8 cellular contexts compared by ENCODE assay signal in the genomic region with DNA sequence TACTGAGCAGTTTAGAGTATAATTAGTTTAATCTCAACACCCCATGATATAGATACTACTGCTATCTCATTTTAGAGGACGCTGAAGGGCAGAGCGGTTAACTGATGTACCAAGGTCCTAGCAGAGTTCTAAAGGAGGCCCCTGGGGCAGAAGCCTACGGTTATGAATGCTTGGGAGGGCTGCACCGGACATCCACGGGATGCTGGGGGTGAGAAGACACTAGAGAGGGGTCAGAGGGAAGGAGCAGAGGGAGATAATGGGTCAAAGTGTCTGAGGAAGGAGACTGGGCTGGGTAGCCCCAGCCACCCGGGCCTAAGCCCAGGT. TPM values are rescaled to one million over a fixed set of nuclear protein-coding genes. Genes with fewer than 3 reads are reported as not detected.
DNase-seq lines count a peak whose midpoint lies in the region; ATAC-seq and TF ChIP-seq lines count a peak whose summit lies in the region.

No MANE protein-coding gene starts in this region.

- ATAC-seq in WTC11 (peak; percentile 5; the same call in 1 of the 2 replicates), GM21723 (IDR thresholded peaks at IDR 0.05; ENCODE audit: unreplicated experiment) (no peak)

- POLR2A ChIA-PET in WTC11 (lab: Charles Lee): no interaction called here

- H3K4me3 Mint-ChIP-seq in activated naive CD4-positive, alpha-beta T cell treated with anti-CD3 and anti-CD28 coated beads for 36 hours: peak overlapping the region; percentile 99
- H3K4me3 Mint-ChIP-seq in WTC11 (peak overlapping the region; percentile 99), immature natural killer cell (peak overlapping the region; percentile 90 to 98 (median 90))

- no peaks in the 10 kb centered on the region for H3K9me3 ChIP-seq in tibial artery

- DNase-seq in activated naive CD4-positive, alpha-beta T cell treated with anti-CD3 and anti-CD28 coated beads for 36 hours: no peak
- DNase-seq in activated naive CD4-positive, alpha-beta T cell (lab: John Stamatoyannopoulos, UW): no peak
- DNase-seq in WTC11 (ENCODE audit: low spot score) (no peak), immature natural killer cell (no peak), tibial artery (no peak), NCI-H526 (lab: John Stamatoyannopoulos, UW) (no peak), NCI-H82 (lab: John Stamatoyannopoulos, UW) (no peak)

- H3K4me1 Mint-ChIP-seq in activated naive CD4-positive, alpha-beta T cell treated with anti-CD3 and anti-CD28 coated beads for 36 hours (ENCODE audit: low read depth): peaks cover 26% of the 10 kb centered on the region
- H3K4me1 Mint-ChIP-seq in WTC11: peaks cover 12% of the 10 kb centered on the region; the same call in 1 of the 2 replicates
- peaks cover 38% of the 10 kb centered on the region in 2 donors for H3K4me1 Mint-ChIP-seq in immature natural killer cell

- intact Hi-C loops in activated naive CD4-positive, alpha-beta T cell treated with anti-CD3 and anti-CD28 coated beads for 36 hours (cut with micrococcal nuclease): no loop called here
- intact Hi-C loops in tibial artery (cut with DNase I; ENCODE audit: low total_unique reads): loop anchor here (5.0 to 10.0 kb wide), 2 partner anchors 47 to 64 kb away; no protein-coding TSS in a partner anchor

- H3K36me3 ChIP-seq in tibial artery: peaks cover 0 to 12% (median 0%) of the 10 kb centered on the region in 3 donors

- peak overlapping the region; percentile 70 to 90 for H3K4me3 ChIP-seq in tibial artery

- no peaks in the 10 kb centered on the region for H3K27me3 Mint-ChIP-seq in activated naive CD4-positive, alpha-beta T cell treated with anti-CD3 and anti-CD28 coated beads for 36 hours (ENCODE audit: low read depth)
- H3K27me3 Mint-ChIP-seq in WTC11 (ENCODE audit: low read depth) (no peaks in the 10 kb centered on the region), immature natural killer cell (ENCODE audit: low read depth in 3 of 3) (peaks cover 11 to 13% (median 12%) of the 10 kb centered on the region in 3 donors)

- peaks cover 16% of the 10 kb centered on the region for H3K36me3 Mint-ChIP-seq in activated naive CD4-positive, alpha-beta T cell treated with anti-CD3 and anti-CD28 coated beads for 36 hours (ENCODE audit: low read depth)
- H3K36me3 Mint-ChIP-seq in WTC11 (peaks cover 14% of the 10 kb centered on the region), immature natural killer cell (peaks cover 3 to 8% (median 3%) of the 10 kb centered on the region in 3 donors)

- H3K9me3 Mint-ChIP-seq in activated naive CD4-positive, alpha-beta T cell treated with anti-CD3 and anti-CD28 coated beads for 36 hours: no peaks in the 10 kb centered on the region
- H3K9me3 Mint-ChIP-seq in WTC11: no peaks in the 10 kb centered on the region
- H3K9me3 Mint-ChIP-seq in immature natural killer cell: no peaks in the 10 kb centered on the region

- no peaks in the 10 kb centered on the region for H3K27me3 ChIP-seq in tibial artery

- peak overlapping the region; percentile 35 for H3K27ac Mint-ChIP-seq in activated naive CD4-positive, alpha-beta T cell treated with anti-CD3 and anti-CD28 coated beads for 36 hours
- H3K27ac Mint-ChIP-seq in WTC11: peak overlapping the region; percentile 87; the same call in 1 of the 2 replicates
- H3K27ac Mint-ChIP-seq in immature natural killer cell: peak overlapping the region; percentile 35 to 91 (median 83)

- peak overlapping the region; percentile 82 to 86 for H3K27ac ChIP-seq in tibial artery

- CTCF ChIA-PET in activated naive CD4-positive, alpha-beta T cell treated with anti-CD3 and anti-CD28 coated beads for 36 hours (lab: Charles Lee): no interaction called here
- CTCF ChIA-PET in WTC11 (lab: Charles Lee): interaction anchor here (2.5 kb wide), 1 partner anchor 45 kb away, joined by 23 read pairs; no protein-coding TSS in a partner anchor

- TF ChIP-seq CTCF in WTC11 (IDR thresholded peaks at IDR 0.05) (no peak), tibial artery (IDR thresholded peaks at IDR 0.05) (no peak)

- H3K4me1 ChIP-seq in tibial artery: peaks cover 0 to 35% (median 17%) of the 10 kb centered on the region in 4 donors

TF ChIP-seq in WTC11, 78 proteins besides CTCF, POLR2A, EP300 and RAD21 (continues in another document):
- TF ChIP-seq AR (CRISPR knock-in tag; IDR thresholded peaks at IDR 0.05): no peak
- TF ChIP-seq NFE2L1 (CRISPR knock-in tag; IDR thresholded peaks at IDR 0.05): no peak
- no peak for TF ChIP-seq ZNF138 (CRISPR knock-in tag; conservative IDR thresholded peaks at IDR 0.05)
- no peak for TF ChIP-seq SOX15 (CRISPR knock-in tag; IDR thresholded peaks at IDR 0.05)
- no peak for TF ChIP-seq PRRX2 (CRISPR knock-in tag; IDR thresholded peaks at IDR 0.05)
- TF ChIP-seq EMX1 (CRISPR knock-in tag; IDR thresholded peaks at IDR 0.05): no peak
- no peak for TF ChIP-seq MYBL2 (CRISPR knock-in tag; IDR thresholded peaks at IDR 0.05)
- TF ChIP-seq CBFB (CRISPR knock-in tag; IDR thresholded peaks at IDR 0.05; ENCODE audit: low read depth): no peak
- TF ChIP-seq NFATC4 (CRISPR knock-in tag; IDR thresholded peaks at IDR 0.05): no peak
- no peak for TF ChIP-seq ETV6 (CRISPR knock-in tag; IDR thresholded peaks at IDR 0.05)
- TF ChIP-seq CREB1 (CRISPR knock-in tag; IDR thresholded peaks at IDR 0.05): no peak
- no peak for TF ChIP-seq JUN (CRISPR knock-in tag; IDR thresholded peaks at IDR 0.05)
- no peak for TF ChIP-seq ZNF219 (CRISPR knock-in tag; IDR thresholded peaks at IDR 0.05; ENCODE audit: borderline replicate concordance)
- TF ChIP-seq, protein P1, sequence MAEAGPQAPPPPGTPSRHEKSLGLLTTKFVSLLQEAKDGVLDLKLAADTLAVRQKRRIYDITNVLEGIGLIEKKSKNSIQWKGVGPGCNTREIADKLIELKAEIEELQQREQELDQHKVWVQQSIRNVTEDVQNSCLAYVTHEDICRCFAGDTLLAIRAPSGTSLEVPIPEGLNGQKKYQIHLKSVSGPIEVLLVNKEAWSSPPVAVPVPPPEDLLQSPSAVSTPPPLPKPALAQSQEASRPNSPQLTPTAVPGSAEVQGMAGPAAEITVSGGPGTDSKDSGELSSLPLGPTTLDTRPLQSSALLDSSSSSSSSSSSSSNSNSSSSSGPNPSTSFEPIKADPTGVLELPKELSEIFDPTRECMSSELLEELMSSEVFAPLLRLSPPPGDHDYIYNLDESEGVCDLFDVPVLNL (CRISPR knock-in tag; IDR thresholded peaks at IDR 0.05; ENCODE audit: borderline replicate concordance, low read depth): no peak
- TF ChIP-seq, protein P2, sequence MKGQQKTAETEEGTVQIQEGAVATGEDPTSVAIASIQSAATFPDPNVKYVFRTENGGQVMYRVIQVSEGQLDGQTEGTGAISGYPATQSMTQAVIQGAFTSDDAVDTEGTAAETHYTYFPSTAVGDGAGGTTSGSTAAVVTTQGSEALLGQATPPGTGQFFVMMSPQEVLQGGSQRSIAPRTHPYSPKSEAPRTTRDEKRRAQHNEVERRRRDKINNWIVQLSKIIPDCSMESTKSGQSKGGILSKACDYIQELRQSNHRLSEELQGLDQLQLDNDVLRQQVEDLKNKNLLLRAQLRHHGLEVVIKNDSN (CRISPR knock-in tag; IDR thresholded peaks at IDR 0.05): no peak
- no peak for TF ChIP-seq MXD4 (CRISPR knock-in tag; IDR thresholded peaks at IDR 0.05; ENCODE audit: borderline replicate concordance)
- TF ChIP-seq NR2C2 (CRISPR knock-in tag; IDR thresholded peaks at IDR 0.05): no peak
- TF ChIP-seq ZNF512 (CRISPR knock-in tag; IDR thresholded peaks at IDR 0.05; ENCODE audit: borderline replicate concordance): no peak
- TF ChIP-seq SP1 (CRISPR knock-in tag; conservative IDR thresholded peaks at IDR 0.05): no peak

RNA-seq across cellular contexts. Expression of gene ACTR6, which starts 1.6 kb away (rescaled TPM):
- 10 to 100 TPM; 38.0 to 41.8 TPM for total RNA-seq in activated naive CD4-positive, alpha-beta T cell treated with anti-CD3 and anti-CD28 coated beads for 36 hours
- 34.7 to 37.6 TPM (median 36.1 TPM) in 3 replicates for total RNA-seq in WTC11 (2021)
- polyA plus RNA-seq in immature natural killer cell: 10 to 100 TPM; 40.6 to 54.6 (median 41.3) TPM

RNA-seq across cellular contexts. Expression of gene BLTP3B, which starts 56.3 kb away (rescaled TPM):
- 10 to 100 TPM; 27.0 to 27.2 TPM for total RNA-seq in activated naive CD4-positive, alpha-beta T cell treated with anti-CD3 and anti-CD28 coated beads for 36 hours
- 21.4 to 23.8 TPM (median 22.4 TPM) in 3 replicates for total RNA-seq in WTC11 (2021)
- polyA plus RNA-seq in immature natural killer cell: 10 to 100 TPM; 15.6 to 24.8 (median 16.4) TPM

Comparison
In these comparisons a context has a peak if more than half of its experiments do, and no peak if none do; other contexts are left out.
1. H3K27ac Mint-ChIP-seq: peak in every context shown above with its lines; median percentile 87 in WTC11; 83 in immature natural killer cell; 35 in activated naive CD4-positive, alpha-beta T cell treated with anti-CD3 and anti-CD28 coated beads for 36 hours.